9 cellular contexts compared by ENCODE assay signal in the genomic region with DNA sequence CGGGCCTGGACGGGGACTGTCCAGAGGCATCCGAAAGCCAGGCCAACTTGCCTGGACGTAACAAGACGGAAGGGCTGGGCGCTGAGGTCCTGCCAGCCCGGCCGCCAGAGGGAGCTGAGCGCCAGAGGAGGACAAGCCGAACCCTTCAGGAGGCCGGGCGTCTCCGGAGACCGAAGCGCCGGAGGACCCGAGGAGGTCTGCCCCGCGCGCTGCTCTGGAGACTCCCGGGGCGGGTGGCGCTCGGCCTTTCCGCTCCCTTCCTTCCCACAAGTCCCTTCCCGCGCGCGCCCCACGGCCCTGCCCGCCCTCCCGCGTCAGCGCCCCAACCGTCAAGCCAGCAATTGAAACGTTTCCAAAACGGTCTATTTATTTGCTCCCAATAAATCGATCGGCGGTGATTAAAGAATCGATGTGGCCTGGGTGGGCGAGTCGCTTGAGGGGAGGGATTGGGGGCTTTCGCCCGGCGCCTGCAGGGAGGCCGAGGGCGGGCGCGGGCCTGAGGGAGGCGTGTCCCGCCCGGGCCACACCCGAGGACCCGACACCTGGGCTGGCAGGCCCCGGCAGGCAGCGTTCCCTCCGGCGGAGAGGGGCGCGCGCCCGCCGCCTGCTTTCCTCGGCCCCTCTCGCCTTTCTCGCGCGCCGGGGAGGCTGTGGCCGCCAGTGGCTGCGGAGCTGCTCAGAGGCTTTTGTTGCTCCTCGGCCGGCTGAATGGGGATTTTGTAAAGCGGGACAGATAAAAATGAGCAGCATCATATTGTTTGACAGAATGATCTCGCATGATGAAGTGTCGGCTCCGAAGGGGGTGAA. TPM values are rescaled to one million over a fixed set of nuclear protein-coding genes. Genes with fewer than 3 reads are reported as not detected.
DNase-seq lines count a peak whose midpoint lies in the region; ATAC-seq and TF ChIP-seq lines count a peak whose summit lies in the region.
"Had no signal": no experiment of that assay in that cellular context is flagged by ENCODE, and none has a peak within 500 bp of the region (broad histone marks: within the 10 kb centered on the region; RNA-seq: fewer than 3 reads in every experiment).

No MANE protein-coding gene starts in this region.

- peaks cover 7% of the 10 kb centered on the region for H3K4me1 Mint-ChIP-seq in T-helper 17 cell
- H3K4me1 Mint-ChIP-seq in dendritic cell treated with granulocyte-macrophage colony-stimulating factor and Interleukin-4, amounts not matched to agents 40 ng/mL and 50 ng/mL, for 4 days (ENCODE audit: low read depth): peaks cover 53% of the 10 kb centered on the region
- H3K4me1 Mint-ChIP-seq in stimulated activated effector memory CD8-positive, alpha-beta T cell treated with anti-CD3 and anti-CD28 coated beads, Interleukin-12 subunit alpha, Interleukin-12 subunit beta, amount 100 ng/mL, for 72 hours: peaks cover 27% of the 10 kb centered on the region

- peaks cover 8% of the 10 kb centered on the region for H3K9me3 Mint-ChIP-seq in dendritic cell treated with granulocyte-macrophage colony-stimulating factor and Interleukin-4, amounts not matched to agents 40 ng/mL and 50 ng/mL, for 4 days
- peaks cover 6% of the 10 kb centered on the region for H3K9me3 Mint-ChIP-seq in stimulated activated effector memory CD8-positive, alpha-beta T cell treated with anti-CD3 and anti-CD28 coated beads, Interleukin-12 subunit alpha, Interleukin-12 subunit beta, amount 100 ng/mL, for 72 hours

- peak overlapping the region; percentile 28 for H3K4me3 Mint-ChIP-seq in T-helper 17 cell
- peak overlapping the region; percentile 71 for H3K4me3 Mint-ChIP-seq in dendritic cell treated with granulocyte-macrophage colony-stimulating factor and Interleukin-4, amounts not matched to agents 40 ng/mL and 50 ng/mL, for 4 days
- peak overlapping the region; percentile 37 for H3K4me3 Mint-ChIP-seq in stimulated activated effector memory CD8-positive, alpha-beta T cell treated with anti-CD3 and anti-CD28 coated beads, Interleukin-12 subunit alpha, Interleukin-12 subunit beta, amount 100 ng/mL, for 72 hours

- DNase-seq in SHP77 (lab: John Stamatoyannopoulos, UW) (peak; percentile 37 to 47), SHP77 treated with DMSO at 0.1 percent for 48 hours (lab: John Stamatoyannopoulos, UW) (no peak), NCI-H1105 treated with DMSO at 0.1 percent for 48 hours (lab: John Stamatoyannopoulos, UW) (peak; percentile 60), T-helper 17 cell (peak in 2 of 3 donors; percentile 26 to 35), lower leg skin (ENCODE audit: low spot score in 2 of 2) (peak in 1 of 2 donors; percentile 87)
- DNase-seq in stimulated activated effector memory CD8-positive, alpha-beta T cell treated with anti-CD3 and anti-CD28 coated beads, Interleukin-12 subunit alpha, Interleukin-12 subunit beta, amount 100 ng/mL, for 72 hours (ENCODE audit: low spot score in 2 of 2): peak in 1 of 2 donors; percentile 78
- DNase-seq: DND-41 had no signal

- TF ChIP-seq POLR2A in lower leg skin (IDR thresholded peaks at IDR 0.05): no peak

- intact Hi-C loops in dendritic cell treated with granulocyte-macrophage colony-stimulating factor and Interleukin-4, amounts not matched to agents 40 ng/mL and 50 ng/mL, for 4 days (cut with micrococcal nuclease): loop anchor here (1.0 kb wide), 1 partner anchor 124 kb away; no protein-coding TSS in a partner anchor
- intact Hi-C loops in lower leg skin (cut with DNase I; ENCODE audit: low total_unique reads): no loop called here

- H3K27ac Mint-ChIP-seq in T-helper 17 cell: peak overlapping the region; percentile 24
- H3K27ac Mint-ChIP-seq in dendritic cell treated with granulocyte-macrophage colony-stimulating factor and Interleukin-4, amounts not matched to agents 40 ng/mL and 50 ng/mL, for 4 days: no peak overlapping the region
- no peak overlapping the region for H3K27ac Mint-ChIP-seq in stimulated activated effector memory CD8-positive, alpha-beta T cell treated with anti-CD3 and anti-CD28 coated beads, Interleukin-12 subunit alpha, Interleukin-12 subunit beta, amount 100 ng/mL, for 72 hours

- H3K4me3 ChIP-seq in lower leg skin (ENCODE audit: low read depth, poor library complexity, severe bottlenecking): peak overlapping the region; percentile 22

- H3K9me3 ChIP-seq in T-helper 17 cell (ENCODE audit: control insufficient read depth, low read length, poor library complexity, severe bottlenecking): peaks cover 4% of the 10 kb centered on the region

- peaks cover 78% of the 10 kb centered on the region for H3K27me3 Mint-ChIP-seq in T-helper 17 cell
- H3K27me3 Mint-ChIP-seq in dendritic cell treated with granulocyte-macrophage colony-stimulating factor and Interleukin-4, amounts not matched to agents 40 ng/mL and 50 ng/mL, for 4 days: peaks cover 88% of the 10 kb centered on the region

- TF ChIP-seq CTCF in lower leg skin (IDR thresholded peaks at IDR 0.05): no peak

- H3K36me3 Mint-ChIP-seq in T-helper 17 cell (ENCODE audit: low read depth): peaks cover 2% of the 10 kb centered on the region
- no peaks in the 10 kb centered on the region for H3K36me3 Mint-ChIP-seq in dendritic cell treated with granulocyte-macrophage colony-stimulating factor and Interleukin-4, amounts not matched to agents 40 ng/mL and 50 ng/mL, for 4 days (ENCODE audit: low read depth)
- peaks cover 20% of the 10 kb centered on the region for H3K36me3 Mint-ChIP-seq in stimulated activated effector memory CD8-positive, alpha-beta T cell treated with anti-CD3 and anti-CD28 coated beads, Interleukin-12 subunit alpha, Interleukin-12 subunit beta, amount 100 ng/mL, for 72 hours

- ATAC-seq in HG02840 (IDR thresholded peaks at IDR 0.05; ENCODE audit: low FRiP score, unreplicated experiment) (peak; percentile 72), T-helper 17 cell (peak; percentile 61)
- ATAC-seq in stimulated activated effector memory CD8-positive, alpha-beta T cell treated with anti-CD3 and anti-CD28 coated beads, Interleukin-12 subunit alpha, Interleukin-12 subunit beta, amount 100 ng/mL, for 72 hours: peak; percentile 83

- 1 to 2% methylated on average over 65 to 73 of the region's 78 CpGs for WGBS in lower leg skin, 2 donors

RNA-seq across cellular contexts. Expression of a gene that starts 5.2 kb away (rescaled TPM):
- not detected for total RNA-seq in T-helper 17 cell
- total RNA-seq in lower leg skin: 1 to 10 TPM in 3 of 4 donors, not detected in 1; 1.3 to 4.2 (median 2.0) TPM

RNA-seq across cellular contexts. Expression of a gene that starts 50.2 kb away (rescaled TPM):
- total RNA-seq in T-helper 17 cell (10 to 100 TPM; 15.0 to 18.9 TPM), lower leg skin (10 to 100 TPM in 3 of 4 donors, 1 to 10 TPM in 1; 8.4 to 14.7 (median 12.3) TPM)
